8 cellular contexts compared by ENCODE assay signal in genomic region chr5:55172051-55172899, GRCh38. TPM values are rescaled to one million over a fixed set of nuclear protein-coding genes. Genes with fewer than 3 reads are reported as not detected.
DNase-seq lines count a peak whose midpoint lies in the region; ATAC-seq and TF ChIP-seq lines count a peak whose summit lies in the region.

No MANE protein-coding gene starts in this region.

- H3K27me3 ChIP-seq in SJCRH30 (no peaks in the 10 kb centered on the region), parathyroid adenoma (ENCODE audit: control insufficient read depth, insufficient read depth, low read length) (no peaks in the 10 kb centered on the region)

- peak; percentile 59 for ATAC-seq in HG02610 (IDR thresholded peaks at IDR 0.05; ENCODE audit: unreplicated experiment)

- H3K4me3 ChIP-seq in GM12864 (ENCODE audit: low read depth, low read length) (peak overlapping the region; percentile 57; the same call in 1 of the 2 replicates), SJCRH30 (peak overlapping the region; percentile 64), parathyroid adenoma (ENCODE audit: low read depth, low read length) (peak overlapping the region; percentile 68)

- TF ChIP-seq CTCF in GM12864 (IDR thresholded peaks at IDR 0.05; ENCODE audit: low read depth, low read length, missing control alignments) (peak; percentile 63), parathyroid adenoma (IDR thresholded peaks at IDR 0.05) (peak; percentile 89)

- H2AFZ ChIP-seq in parathyroid adenoma = peak overlapping the region; percentile 61

- H3K4me2 ChIP-seq in parathyroid adenoma (ENCODE audit: low read length) = peak overlapping the region; percentile 96

- H3K27ac ChIP-seq in SJCRH30 (no peak overlapping the region), parathyroid adenoma (no peak overlapping the region)

- H3K9ac ChIP-seq in parathyroid adenoma = no peak overlapping the region

- H3K36me3 ChIP-seq in SJCRH30 (no peaks in the 10 kb centered on the region), parathyroid adenoma (ENCODE audit: control insufficient read depth, insufficient read depth, low read length) (no peaks in the 10 kb centered on the region)

- no peaks in the 10 kb centered on the region for H3K9me3 ChIP-seq in SJCRH30 (replicated peaks)
- H3K9me3 ChIP-seq in parathyroid adenoma (ENCODE audit: control insufficient read depth, low read length) = no peaks in the 10 kb centered on the region

- H3K79me2 ChIP-seq in parathyroid adenoma = no peaks in the 10 kb centered on the region

- no peaks in the 10 kb centered on the region for H3K4me1 ChIP-seq in SJCRH30
- H3K4me1 ChIP-seq in parathyroid adenoma = peaks cover 3% of the 10 kb centered on the region

- DNase-seq in GM12864 (ENCODE audit: low read depth) (peak; percentile 55), MV-4-11 (lab: John Stamatoyannopoulos, UW) (peak; percentile 68), SJCRH30 (peak; percentile 64 to 91), glomerular endothelial cell (ENCODE audit: extremely low read depth, low read depth, low spot score) (peak; percentile 56), GOT3 (lab: John Stamatoyannopoulos, UW) (no peak)
- DNase-seq in activated naive CD4-positive, alpha-beta T cell treated with anti-CD3 and anti-CD28 coated beads, Interleukin-2, amount 50 U/mL, for 16 hours = peak; percentile 45

RNA-seq across cellular contexts. Expression of gene CDC20B, which starts 0.7 kb away (rescaled TPM):
- total RNA-seq in SJCRH30 (2014; rRNA removed; shearing (Covaris generic)) = 0.02 TPM in 1 of 2 replicates, not detected in the other
- total RNA-seq in glomerular endothelial cell = 0.23 TPM in 1 of 2 replicates, not detected in the other

RNA-seq across cellular contexts. Expression of gene GPX8, which starts 12.3 kb away (rescaled TPM):
- 42.9 and 46.0 TPM in 2 replicates for total RNA-seq in SJCRH30 (2014; rRNA removed; shearing (Covaris generic))
- total RNA-seq in glomerular endothelial cell = 70.8 and 89.8 TPM in 2 replicates

RNA-seq across cellular contexts. Expression of gene MCIDAS, which starts 54.8 kb away (rescaled TPM):
- total RNA-seq in SJCRH30 (2014; rRNA removed; shearing (Covaris generic)) = 0.71 and 0.83 TPM in 2 replicates
- total RNA-seq in glomerular endothelial cell = not detected in 2 replicates
